ENCODE assay signal across 26 cellular contexts in the genomic region with DNA sequence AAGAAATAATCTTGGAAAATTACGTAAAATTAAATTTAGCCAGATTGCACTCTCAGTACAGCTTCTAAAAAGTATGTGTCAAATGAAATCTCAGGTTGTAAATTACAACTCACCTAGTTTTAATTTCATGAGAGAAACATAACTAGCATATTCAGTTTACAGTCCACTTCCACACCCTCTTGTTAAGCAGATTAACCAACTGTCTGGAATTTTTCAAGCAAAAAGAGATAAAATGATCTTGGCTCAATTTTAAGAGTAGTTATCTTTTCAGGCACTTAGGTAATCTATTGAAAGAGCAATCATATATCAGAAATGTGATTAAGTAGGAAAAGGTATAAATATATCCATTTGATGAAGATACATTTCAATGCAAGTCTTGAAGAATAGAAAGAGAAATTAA.
"Had no signal": no experiment of that assay in that cellular context is flagged by ENCODE, and none has a peak within 500 bp of the region (broad histone marks: within the 10 kb centered on the region; RNA-seq: fewer than 3 reads in every experiment).

No MANE protein-coding gene starts in this region.

- H3K27me3 ChIP-seq: colonic mucosa, dorsolateral prefrontal cortex, esophagus muscularis mucosa, esophagus squamous epithelium, foreskin keratinocyte, gastrocnemius medialis, gastroesophageal sphincter, heart left ventricle, heart right ventricle had no signal

- H3K4me1 Mint-ChIP-seq: endodermal cell had no signal

- H3K36me3 ChIP-seq: colonic mucosa, esophagus muscularis mucosa, esophagus squamous epithelium, gastrocnemius medialis, gastroesophageal sphincter, heart left ventricle, heart right ventricle had no signal

- H3K27ac Mint-ChIP-seq: dendritic cell treated with granulocyte-macrophage colony-stimulating factor and Interleukin-4, amounts not matched to agents 40 ng/mL and 50 ng/mL, for 4 days; effector memory CD8-positive, alpha-beta T cell; endodermal cell had no signal

- FAIRE-seq: endothelial cell of umbilical vein had no signal

- H3K4me3 ChIP-seq: colonic mucosa, coronary artery, dorsolateral prefrontal cortex, esophagus muscularis mucosa, esophagus squamous epithelium, gastrocnemius medialis, gastroesophageal sphincter, heart left ventricle, heart right ventricle had no signal

- H3K9me3 Mint-ChIP-seq: dendritic cell treated with granulocyte-macrophage colony-stimulating factor and Interleukin-4, amounts not matched to agents 40 ng/mL and 50 ng/mL, for 4 days; endodermal cell had no signal

- H3K9me3 ChIP-seq: colonic mucosa, esophagus muscularis mucosa, esophagus squamous epithelium, gastrocnemius medialis, gastroesophageal sphincter, heart left ventricle, heart right ventricle had no signal

- H3K4me1 ChIP-seq: colonic mucosa, esophagus muscularis mucosa, esophagus squamous epithelium, foreskin keratinocyte, gastrocnemius medialis had no signal

- H3K27me3 Mint-ChIP-seq: dendritic cell treated with granulocyte-macrophage colony-stimulating factor and Interleukin-4, amounts not matched to agents 40 ng/mL and 50 ng/mL, for 4 days; effector memory CD8-positive, alpha-beta T cell had no signal

- H3K27ac ChIP-seq: colonic mucosa, coronary artery, epithelial cell of prostate, esophagus muscularis mucosa, esophagus squamous epithelium, foreskin keratinocyte, gastrocnemius medialis, gastroesophageal sphincter, heart left ventricle, heart right ventricle had no signal

- H3K4me3 Mint-ChIP-seq: dendritic cell treated with granulocyte-macrophage colony-stimulating factor and Interleukin-4, amounts not matched to agents 40 ng/mL and 50 ng/mL, for 4 days; effector memory CD8-positive, alpha-beta T cell; endodermal cell had no signal

- ATAC-seq: effector memory CD8-positive, alpha-beta T cell; esophagus mucosa; foreskin keratinocyte; gastrocnemius medialis; gastroesophageal sphincter; heart left ventricle; heart right ventricle had no signal

- DNase-seq: colonic mucosa; cortex of kidney; dermis blood vessel endothelial cell; dorsolateral prefrontal cortex; effector CD4-positive, alpha-beta T cell; effector CD8-positive, alpha-beta T cell; effector memory CD4-positive, alpha-beta T cell; effector memory CD8-positive, alpha-beta T cell; endodermal cell; erythroblast; esophagus squamous epithelium; foreskin fibroblast; foreskin keratinocyte; foreskin melanocyte; gastrocnemius medialis; glutamatergic neuron; head of caudate nucleus; heart left ventricle; heart right ventricle had no signal
